33 cellular contexts compared by ENCODE assay signal in the genomic region with DNA sequence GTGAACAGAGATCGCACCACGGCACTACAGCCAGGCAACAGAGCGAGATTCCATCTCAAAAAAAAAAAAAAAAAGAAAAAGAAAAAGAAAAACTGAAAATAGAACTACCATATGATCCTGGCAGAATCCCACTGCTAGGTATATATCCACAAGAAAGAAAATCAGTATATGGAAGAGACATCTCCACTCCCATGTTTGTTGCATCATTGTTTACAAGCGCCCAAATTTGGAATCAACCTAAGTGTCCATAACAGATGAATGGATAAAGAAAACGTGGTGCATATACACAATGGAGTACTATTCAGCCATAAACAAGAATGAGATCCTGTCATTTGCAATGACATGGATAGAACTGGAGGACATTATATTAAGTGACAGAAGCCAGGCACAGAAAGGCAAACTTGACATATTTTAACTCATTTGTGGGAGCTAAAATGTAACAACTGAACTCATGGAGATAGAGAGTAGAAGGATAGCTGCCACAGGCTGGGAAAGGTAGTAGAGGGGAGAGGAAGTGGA. TPM values are rescaled to one million over a fixed set of nuclear protein-coding genes. Genes with fewer than 3 reads are reported as not detected.
"Had no signal": no experiment of that assay in that cellular context is flagged by ENCODE, and none has a peak within 500 bp of the region (broad histone marks: within the 10 kb centered on the region; RNA-seq: fewer than 3 reads in every experiment).

No MANE protein-coding gene starts in this region.

- ATAC-seq: natural killer cell; psoas muscle; right cardiac atrium; sciatic nerve; stimulated activated memory B cell treated with anti-CD40 and anti-IgM and Interleukin-4, amounts not matched to agents 10 μg/mL and 1 μg/mL and 100 μg/mL, for 72 hours; stimulated activated naive CD8-positive, alpha-beta T cell treated with anti-CD3 and anti-CD28 coated beads, Interleukin-15, amount 100 ng/mL, for 72 hours; stimulated activated naive CD8-positive, alpha-beta T cell treated with anti-CD3 and anti-CD28 coated beads, Interleukin-15, Interleukin-2, amounts not matched to agents 100 U/mL and 50 U/mL, for 24 hours; upper lobe of right lung had no signal

- H3K27me3 ChIP-seq: neural progenitor cell, ovary, testis, uterus had no signal

- DNase-seq: natural killer cell; occipital lobe; ovary; posterior cingulate gyrus; psoas muscle; right cardiac atrium; spleen; stimulated activated CD4-positive, alpha-beta T cell treated with anti-CD3 and anti-CD28 coated beads, Interleukin-12 subunit alpha, Interleukin-12 subunit beta, amount 100 ng/mL, for 4 hours; stimulated activated CD4-positive, alpha-beta T cell treated with anti-CD3 and anti-CD28 coated beads, Interleukin-1b, Interleukin-23, amount 100 ng/mL, for 48 hours; stimulated activated CD4-positive, alpha-beta T cell treated with anti-CD3 and anti-CD28 coated beads, Interleukin-4, amount 100 ng/mL, for 1 hour; stimulated activated CD4-positive, alpha-beta T cell treated with anti-CD3 and anti-CD28 coated beads, Interleukin-4, amount 100 ng/mL, for 4 hours; stimulated activated CD8-positive, alpha-beta memory T cell treated with anti-CD3 and anti-CD28 coated beads, Interleukin-4, amount 100 ng/mL, for 48 hours; stimulated activated naive CD4-positive, alpha-beta T cell; stimulated activated naive CD8-positive, alpha-beta T cell treated with anti-CD3 and anti-CD28 coated beads, Interleukin-15, amount 100 ng/mL, for 72 hours; stimulated activated naive CD8-positive, alpha-beta T cell treated with anti-CD3 and anti-CD28 coated beads, Interleukin-15, Interleukin-2, amounts not matched to agents 100 U/mL and 50 U/mL, for 24 hours; substantia nigra; testis; transverse colon; upper lobe of right lung; uterus had no signal

- H3K79me2 ChIP-seq: parathyroid adenoma had no signal

- H2AFZ ChIP-seq: neural progenitor cell, parathyroid adenoma had no signal

- H3K4me1 ChIP-seq: parathyroid adenoma, spleen, suprapubic skin, testis, tibial artery, transverse colon, upper lobe of right lung, uterus had no signal

- H3K9me3 ChIP-seq: ovary, spleen, suprapubic skin, testis, tibial artery, transverse colon, upper lobe of right lung, uterus had no signal

- H3K27ac ChIP-seq: neural progenitor cell, ovary, parathyroid adenoma, psoas muscle, skin epidermis, spleen, suprapubic skin, testis, tibial artery, transverse colon, upper lobe of right lung, uterus had no signal

- H3K9ac ChIP-seq: neural progenitor cell, parathyroid adenoma had no signal

- H3K36me3 ChIP-seq: neural progenitor cell, ovary, spleen, suprapubic skin, tibial artery, transverse colon, upper lobe of right lung, uterus had no signal

- H3K4me3 ChIP-seq: neural progenitor cell, ovary, psoas muscle, skin epidermis, smooth muscle cell, spleen, suprapubic skin, testis, tibial artery, transverse colon, upper lobe of right lung, uterus had no signal

- H3K4me2 ChIP-seq: neural progenitor cell, smooth muscle cell had no signal

RNA-seq across cellular contexts. Expression of gene LEUTX, which starts 29.3 kb away (rescaled TPM):
- total RNA-seq: natural killer cell, occipital lobe, osteoblast, ovary, progenitor cell of endocrine pancreas, psoas muscle, renal cortical epithelial cell, right cardiac atrium, sciatic nerve, smooth muscle cell, spleen, suprapubic skin, testis, transverse colon, upper lobe of right lung, urinary bladder, uterus had no signal
- polyA plus RNA-seq: neural cell, ovary, psoas muscle, right cardiac atrium, smooth muscle cell, spleen, urinary bladder had no signal
